Comparison of ENCODE assay signal across 12 cellular contexts in the genomic region with DNA sequence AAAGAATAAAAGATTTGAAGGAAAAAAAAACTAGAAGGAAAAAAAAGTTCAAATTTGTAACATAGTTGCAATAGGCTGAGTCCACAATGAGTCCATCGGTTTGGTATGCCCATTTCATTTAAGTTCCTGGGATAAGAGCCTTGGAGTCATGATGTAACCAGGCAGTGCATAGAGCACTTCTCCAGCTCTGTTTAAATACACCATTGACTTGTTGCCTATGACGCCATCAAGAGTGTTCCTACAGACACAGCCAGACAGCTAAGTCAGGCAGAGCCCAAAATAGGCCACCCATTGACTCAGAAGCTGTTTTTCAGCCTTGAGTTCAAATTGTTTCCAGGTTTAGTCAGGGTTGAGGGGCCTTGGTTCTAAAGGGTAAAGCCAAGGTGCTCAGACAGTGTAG. TPM values are rescaled to one million over a fixed set of nuclear protein-coding genes. Genes with fewer than 3 reads are reported as not detected.
A peak's percentile ranks its signal among the peaks of the same experiment; 100 is the strongest.
DNase-seq lines count a peak whose midpoint lies in the region; ATAC-seq, FAIRE-seq and TF ChIP-seq lines count a peak whose summit lies in the region.
"Had no signal": no experiment of that assay in that cellular context is flagged by ENCODE, and none has a peak within 500 bp of the region (broad histone marks: within the 10 kb centered on the region; RNA-seq: fewer than 3 reads in every experiment).

No MANE protein-coding gene starts in this region.

- DNase-seq in HS-27A (ENCODE audit: low read depth) (peak; percentile 76), bronchial epithelial cell (ENCODE audit: low read depth) (peak; percentile 100), left lung (peak in 1 of 2 donors; percentile 57), body of pancreas (no peak), SIG-M5 treated with dmso at 0.1 percent for 504 hours (lab: John Stamatoyannopoulos, UW; ENCODE audit: unreplicated experiment) (no peak), kidney (no peak)
- DNase-seq: C1 segment of cervical spinal cord, left colon, NCI-H774 had no signal

- H3K27ac ChIP-seq in ACC112 (ENCODE audit: low read depth, low read length) (peak overlapping the region; percentile 98), left lung (peak overlapping the region; percentile 11 to 59), body of pancreas (no peak overlapping the region), kidney (ENCODE audit: low read depth in 2 of 2, low read length in 2 of 2) (no peak overlapping the region)

- TF ChIP-seq CTCF in bronchial epithelial cell (IDR thresholded peaks at IDR 0.05; ENCODE audit: insufficient read depth, low read length, severe bottlenecking) (no peak), left lung (IDR thresholded peaks at IDR 0.05) (no peak), body of pancreas (IDR thresholded peaks at IDR 0.05) (no peak), kidney (IDR thresholded peaks at IDR 0.05; ENCODE audit: borderline replicate concordance, extremely low read depth, insufficient read depth) (no peak)

- H3K27me3 ChIP-seq in ACC112 (ENCODE audit: insufficient read depth, low read length), result no peaks in the 10 kb centered on the region
- no peaks in the 10 kb centered on the region for H3K27me3 ChIP-seq in bronchial epithelial cell (ENCODE audit: control insufficient read depth, insufficient read depth, low read length)
- H3K27me3 ChIP-seq in left lung, result no peaks in the 10 kb centered on the region
- H3K27me3 ChIP-seq in body of pancreas, result no peaks in the 10 kb centered on the region

- H2AFZ ChIP-seq in ACC112 (ENCODE audit: low read length, unreplicated experiment), result no peak overlapping the region

- H3K9me3 ChIP-seq in left lung (peaks cover 0 to 10% of the 10 kb centered on the region in 2 donors), body of pancreas (no peaks in the 10 kb centered on the region), kidney (ENCODE audit: control insufficient read depth in 1 of 2, low read length in 2 of 2) (peaks cover 0 to 10% of the 10 kb centered on the region in 2 donors)

- no peaks in the 10 kb centered on the region for H3K79me2 ChIP-seq in ACC112 (ENCODE audit: control insufficient read depth, insufficient read depth, low read length, unreplicated experiment)

- FAIRE-seq in bronchial epithelial cell (lab: Jason Lieb, UNC), result peak; percentile 96
- no peak for FAIRE-seq in kidney (lab: Jason Lieb, UNC)
- FAIRE-seq: GM12878 had no signal

- TF ChIP-seq POLR2A in body of pancreas (IDR thresholded peaks at IDR 0.05), result no peak

- peaks cover 30% of the 10 kb centered on the region for H3K36me3 ChIP-seq in ACC112 (ENCODE audit: insufficient read depth, low read length)
- no peaks in the 10 kb centered on the region for H3K36me3 ChIP-seq in bronchial epithelial cell (ENCODE audit: control insufficient read depth, insufficient read depth, low read length)
- no peaks in the 10 kb centered on the region for H3K36me3 ChIP-seq in left lung
- H3K36me3 ChIP-seq in body of pancreas (replicated peaks in 1 of 2; ENCODE audit: insufficient read depth in 1 of 2, low read depth in 2 of 2), result no peaks in the 10 kb centered on the region
- no peaks in the 10 kb centered on the region for H3K36me3 ChIP-seq in kidney (ENCODE audit: control insufficient read depth in 1 of 2, insufficient read depth in 2 of 2, low read length in 2 of 2)

- peak; percentile 85 for ATAC-seq in left lung
- no peak for ATAC-seq in body of pancreas
- no peak for ATAC-seq in HG03520 (IDR thresholded peaks at IDR 0.05; ENCODE audit: unreplicated experiment)
- ATAC-seq: GM12878, left colon had no signal

- H3K4me1 ChIP-seq in ACC112 (ENCODE audit: control insufficient read depth, insufficient read depth, low read length, unreplicated experiment) (peaks cover 54% of the 10 kb centered on the region), left lung (peaks cover 0 to 3% of the 10 kb centered on the region in 2 donors), body of pancreas (peaks cover 5% of the 10 kb centered on the region), kidney (ENCODE audit: control insufficient read depth in 1 of 2, insufficient read depth in 1 of 2, low read depth in 1 of 2, low read length in 2 of 2) (no peaks in the 10 kb centered on the region)

- H3K9ac ChIP-seq in kidney (ENCODE audit: low read length in 2 of 2), result no peak overlapping the region

- 69 to 98% methylated on average over 2 of the region's 2 CpGs for whole genome bisulfite sequencing in body of pancreas, 2 donors

- intact Hi-C loops in left lung (cut with DNase I) (no loop called here), body of pancreas (cut with DNase I) (no loop called here), kidney (cut with DNase I) (no loop called here)

- H3K4me3 ChIP-seq in ACC112 (ENCODE audit: low read depth, low read length) (peak overlapping the region; percentile 19; the same call in 1 of the 2 replicates), bronchial epithelial cell (ENCODE audit: low read depth, low read length) (no peak overlapping the region), left lung (no peak overlapping the region), body of pancreas (no peak overlapping the region), kidney (ENCODE audit: low read length in 2 of 2) (no peak overlapping the region)
- H3K4me3 ChIP-seq: GM12878 had no signal

RNA-seq across cellular contexts. Expression of a gene that starts 44.9 kb away (rescaled TPM):
- total RNA-seq in bronchial epithelial cell (51.6 and 52.7 TPM in 2 replicates), left lung (10 to 100 TPM; 18.0 to 22.2 TPM), body of pancreas (10 to 100 TPM in 1 of 2 donors, 1 to 10 TPM in 1; 7.3 to 17.9 TPM), kidney (18.7 TPM)
- 5.1 TPM for polyA plus RNA-seq in kidney (ENCODE audit: insufficient read depth, low read depth, low replicate concordance)

Comparison
In these comparisons a context has a peak if more than half of its experiments do, and no peak if none do; other contexts are left out.
1. H3K27ac ChIP-seq: peak in ACC112 (single experiment) and left lung (2 of 2); none in body of pancreas (0 of 4) and kidney (0 of 2).
2. DNase-seq: peak in HS-27A (single experiment) and bronchial epithelial cell (single experiment); none in body of pancreas (0 of 4), SIG-M5 treated with dmso at 0.1 percent for 504 hours (single experiment) and kidney (single experiment).